Comparison of ENCODE assay signal across 17 cellular contexts in genomic region chr1:228547464-228547792, GRCh38.
DNase-seq lines count a peak whose midpoint lies in the region; ATAC-seq and TF ChIP-seq lines count a peak whose summit lies in the region.
"Had no signal": no experiment of that assay in that cellular context is flagged by ENCODE, and none has a peak within 500 bp of the region (broad histone marks: within the 10 kb centered on the region; RNA-seq: fewer than 3 reads in every experiment).

No MANE protein-coding gene starts in this region.

- WGBS in trophoblast cell (ENCODE audit: extremely low coverage, insufficient coverage, insufficient read length) = no CpG with 5 or more reads among the region's 3 CpGs

- H3K36me3 ChIP-seq in trophoblast cell (ENCODE audit: control insufficient read depth in 1 of 2, insufficient read depth in 2 of 2, low read length in 2 of 2) (no peaks in the 10 kb centered on the region), upper lobe of right lung (no peaks in the 10 kb centered on the region)

- no peak overlapping the region for H3K23ac ChIP-seq in trophoblast cell (ENCODE audit: low read length)

- no peaks in the 10 kb centered on the region for H3K4me1 ChIP-seq in trophoblast cell (ENCODE audit: control insufficient read depth in 1 of 2, insufficient read depth in 2 of 2, low read length in 2 of 2)
- no peaks in the 10 kb centered on the region for H3K4me1 ChIP-seq in upper lobe of right lung
- H3K4me1 ChIP-seq: Caco-2 had no signal

- H2AFZ ChIP-seq in trophoblast cell (ENCODE audit: insufficient read depth, low read length, poor library complexity) = no peak overlapping the region

- H2BK12ac ChIP-seq in trophoblast cell (ENCODE audit: low read length) = no peak overlapping the region

- H3K27ac ChIP-seq in trophoblast cell (ENCODE audit: low read depth, low read length) (no peak overlapping the region), upper lobe of right lung (no peak overlapping the region)

- ATAC-seq in upper lobe of right lung (no peak), HG03469 (IDR thresholded peaks at IDR 0.05; ENCODE audit: unreplicated experiment) (no peak)
- ATAC-seq: CD8-positive, alpha-beta T cell; GM12878 had no signal

- H3K9ac ChIP-seq in trophoblast cell (ENCODE audit: low read length) = no peak overlapping the region

- H3K4me3 ChIP-seq in trophoblast cell (ENCODE audit: low read depth, low read length) = no peak overlapping the region
- H3K4me3 ChIP-seq in upper lobe of right lung = no peak overlapping the region
- H3K4me3 ChIP-seq: GM12878 had no signal

- no peak overlapping the region for H4K91ac ChIP-seq in trophoblast cell (ENCODE audit: low read depth, low read length)

- no peak overlapping the region for H4K12ac ChIP-seq in trophoblast cell (ENCODE audit: low read depth, low read length)

- no peak overlapping the region for H2BK120ac ChIP-seq in trophoblast cell (ENCODE audit: insufficient read depth, low read length, poor library complexity)

- no peak for TF ChIP-seq CTCF in upper lobe of right lung (IDR thresholded peaks at IDR 0.05)

- H3K27me3 ChIP-seq in trophoblast cell (ENCODE audit: insufficient read depth, low read length) (no peaks in the 10 kb centered on the region), upper lobe of right lung (no peaks in the 10 kb centered on the region)

- H2BK5ac ChIP-seq in trophoblast cell (ENCODE audit: low read depth, low read length, poor library complexity) = no peak overlapping the region

- no peak overlapping the region for H3K18ac ChIP-seq in trophoblast cell (ENCODE audit: low read length)

- H4K8ac ChIP-seq in trophoblast cell (ENCODE audit: low read depth, low read length) = no peak overlapping the region

- no peak overlapping the region for H3K4ac ChIP-seq in trophoblast cell (ENCODE audit: low read depth, low read length)

- H3K79me1 ChIP-seq in trophoblast cell (ENCODE audit: low read length) = no peaks in the 10 kb centered on the region

- H3K9me3 ChIP-seq in trophoblast cell (ENCODE audit: insufficient read depth, low read depth, low read length) = peaks cover 2% of the 10 kb centered on the region
- H3K9me3 ChIP-seq in upper lobe of right lung = no peaks in the 10 kb centered on the region
- H3K9me3 ChIP-seq: Caco-2 had no signal

- intact Hi-C loops in upper lobe of right lung (cut with DNase I) = no loop called here

- no peak overlapping the region for H3K4me2 ChIP-seq in trophoblast cell (ENCODE audit: low read length)

- H3K14ac ChIP-seq in trophoblast cell (ENCODE audit: low read length) = no peak overlapping the region

- DNase-seq in mesenteric fat pad (ENCODE audit: low spot score) (peak; percentile 12), trophoblast cell (peak; percentile 95 to 99), upper lobe of right lung (peak; percentile 3), NCI-H2107 treated with DMSO at 0.1 percent for 48 hours (lab: John Stamatoyannopoulos, UW; ENCODE audit: unreplicated experiment) (no peak), OCI-M2 (lab: John Stamatoyannopoulos, UW; ENCODE audit: unreplicated experiment) (no peak)
- DNase-seq: C1 segment of cervical spinal cord; CD4-positive, CD25-positive, alpha-beta regulatory T cell; CD8-positive, alpha-beta T cell; DMS153; DND-41; GDM1; GOT3; H7; HCEC 1CT had no signal

- no peaks in the 10 kb centered on the region for H3K79me2 ChIP-seq in trophoblast cell (ENCODE audit: control insufficient read depth, insufficient read depth, low read length, poor library complexity)

- no peak overlapping the region for H2AK5ac ChIP-seq in trophoblast cell (ENCODE audit: low read length)

Comparison
In these comparisons a context has a peak if more than half of its experiments do, and no peak if none do; other contexts are left out.
1. DNase-seq: peak in mesenteric fat pad (single experiment), trophoblast cell (2 of 2) and upper lobe of right lung (single experiment); none in NCI-H2107 treated with DMSO at 0.1 percent for 48 hours (single experiment) and OCI-M2 (single experiment).